8 cellular contexts compared by ENCODE assay signal in genomic region chr4:82462415-82462831, GRCh38.
DNase-seq lines count a peak whose midpoint lies in the region; ATAC-seq and TF ChIP-seq lines count a peak whose summit lies in the region.

No MANE protein-coding gene starts in this region.

- H3K4me1 Mint-ChIP-seq in central memory CD8-positive, alpha-beta T cell = no peaks in the 10 kb centered on the region

- peaks cover 27% of the 10 kb centered on the region for H3K36me3 Mint-ChIP-seq in central memory CD8-positive, alpha-beta T cell (ENCODE audit: insufficient read depth)

- no peaks in the 10 kb centered on the region for H3K9me3 Mint-ChIP-seq in central memory CD8-positive, alpha-beta T cell

- peak; percentile 73 for TF ChIP-seq CTCF in AG09309 (IDR thresholded peaks at IDR 0.05; ENCODE audit: control insufficient read depth, insufficient read depth, low read depth, low read length, missing control alignments)

- H3K27me3 Mint-ChIP-seq in central memory CD8-positive, alpha-beta T cell = no peaks in the 10 kb centered on the region

- H3K4me3 Mint-ChIP-seq in central memory CD8-positive, alpha-beta T cell = no peak overlapping the region

- DNase-seq in AG09309 (ENCODE audit: low read depth) = peak; percentile 63
- DNase-seq in NCI-H2196 (lab: John Stamatoyannopoulos, UW; ENCODE audit: unreplicated experiment) = peak; percentile 73
- peak; percentile 65 for DNase-seq in activated CD4-positive, CD25-positive, alpha-beta regulatory T cell treated with anti-CD3 and anti-CD28 coated beads, Interleukin-2, amount 50 U/mL, for 16 hours (ENCODE audit: low read depth, low spot score)
- peak; percentile 77 to 89 for DNase-seq in central memory CD8-positive, alpha-beta T cell (ENCODE audit: low spot score in 2 of 2)
- peak; percentile 91 for DNase-seq in left kidney (ENCODE audit: low read depth, low spot score)
- DNase-seq in stimulated activated CD4-positive, alpha-beta T cell treated with anti-CD3 and anti-CD28 coated beads, Interleukin-4, amount 100 ng/mL, for 24 hours = peak; percentile 87

- peak; percentile 74 for ATAC-seq in GM18868 (IDR thresholded peaks at IDR 0.05; ENCODE audit: unreplicated experiment)
- ATAC-seq in HG03135 (IDR thresholded peaks at IDR 0.05; ENCODE audit: unreplicated experiment) = peak; percentile 80
- peak; percentile 64 for ATAC-seq in central memory CD8-positive, alpha-beta T cell (replicated peaks; ENCODE audit: extremely low read depth, poor library complexity, severe bottlenecking)

- H3K4me3 ChIP-seq in AG09309 (ENCODE audit: control insufficient read depth, low read depth, low read length) = no peak overlapping the region

- H3K27ac Mint-ChIP-seq in central memory CD8-positive, alpha-beta T cell (ENCODE audit: low read depth) = no peak overlapping the region
